In the genomic region with DNA sequence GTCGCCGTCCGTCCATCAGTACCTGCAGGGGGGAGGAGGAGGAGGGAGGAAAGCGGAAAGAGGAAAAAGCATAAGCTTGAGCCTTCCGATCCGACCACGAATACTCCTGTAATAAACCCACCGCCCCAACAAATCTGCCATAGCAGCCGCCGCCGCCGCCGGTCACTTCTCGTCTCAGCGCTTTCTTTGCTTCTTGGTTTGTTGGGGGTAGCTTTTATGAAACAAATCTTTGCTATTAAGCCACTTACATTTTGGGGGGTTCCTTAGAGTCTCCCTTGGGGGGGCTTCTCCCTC, we compare ENCODE assay signal across 8 cellular contexts. TPM values are rescaled to one million over a fixed set of nuclear protein-coding genes. Genes with fewer than 3 reads are reported as not detected.
DNase-seq lines count a peak whose midpoint lies in the region; ATAC-seq lines count a peak whose summit lies in the region.

No MANE protein-coding gene starts in this region.

- WGBS in trophoblast cell (ENCODE audit: extremely low coverage, insufficient coverage, insufficient read length): no CpG with 5 or more reads among the region's 15 CpGs

- peak overlapping the region; percentile 44 for H3K4me3 ChIP-seq in effector memory CD4-positive, alpha-beta T cell (ENCODE audit: insufficient read depth, low read depth, low read length, poor library complexity, severe bottlenecking)
- peak overlapping the region; percentile 75 for H3K4me3 ChIP-seq in trophoblast cell (ENCODE audit: low read depth, low read length)

- no peak overlapping the region for H3K23ac ChIP-seq in trophoblast cell (ENCODE audit: low read length)

- H3K14ac ChIP-seq in trophoblast cell (ENCODE audit: low read length): no peak overlapping the region

- H4K91ac ChIP-seq in trophoblast cell (ENCODE audit: low read depth, low read length): no peak overlapping the region

- H4K8ac ChIP-seq in trophoblast cell (ENCODE audit: low read depth, low read length): no peak overlapping the region

- no peak overlapping the region for H3K27ac ChIP-seq in effector memory CD4-positive, alpha-beta T cell (ENCODE audit: insufficient read depth, low read length, poor library complexity, severe bottlenecking)
- H3K27ac ChIP-seq in trophoblast cell (ENCODE audit: low read depth, low read length): no peak overlapping the region

- H3K79me1 ChIP-seq in trophoblast cell (ENCODE audit: low read length): no peaks in the 10 kb centered on the region

- H3K9ac ChIP-seq in trophoblast cell (ENCODE audit: low read length): no peak overlapping the region

- H2BK5ac ChIP-seq in trophoblast cell (ENCODE audit: low read depth, low read length, poor library complexity): no peak overlapping the region

- H3K36me3 ChIP-seq in effector memory CD4-positive, alpha-beta T cell (ENCODE audit: control insufficient read depth, insufficient read depth, low read length): no peaks in the 10 kb centered on the region
- no peaks in the 10 kb centered on the region for H3K36me3 ChIP-seq in trophoblast cell (ENCODE audit: control insufficient read depth in 1 of 2, insufficient read depth in 2 of 2, low read length in 2 of 2)

- no peaks in the 10 kb centered on the region for H3K79me2 ChIP-seq in trophoblast cell (ENCODE audit: control insufficient read depth, insufficient read depth, low read length, poor library complexity)

- peak; percentile 7 for ATAC-seq in GM18868 (IDR thresholded peaks at IDR 0.05; ENCODE audit: unreplicated experiment)
- peak; percentile 21 for ATAC-seq in HG03460 (IDR thresholded peaks at IDR 0.05; ENCODE audit: unreplicated experiment)
- no peak for ATAC-seq in HG03469 (IDR thresholded peaks at IDR 0.05; ENCODE audit: unreplicated experiment)
- ATAC-seq in GM18870 (IDR thresholded peaks at IDR 0.05; ENCODE audit: unreplicated experiment): no peak

- H4K12ac ChIP-seq in trophoblast cell (ENCODE audit: low read depth, low read length): no peak overlapping the region

- no peak overlapping the region for H3K18ac ChIP-seq in trophoblast cell (ENCODE audit: low read length)

- DNase-seq in effector memory CD4-positive, alpha-beta T cell: no peak
- DNase-seq in trophoblast cell (no peak), DMS114 treated with DMSO at 0.1 percent for 48 hours (lab: John Stamatoyannopoulos, UW; ENCODE audit: unreplicated experiment) (no peak), D341Med (ENCODE audit: low spot score) (no peak)

- no peaks in the 10 kb centered on the region for H3K27me3 ChIP-seq in effector memory CD4-positive, alpha-beta T cell (replicated peaks; ENCODE audit: control insufficient read depth, insufficient read depth, low read length, poor library complexity, severe bottlenecking)
- peaks cover 11% of the 10 kb centered on the region for H3K27me3 ChIP-seq in trophoblast cell (ENCODE audit: insufficient read depth, low read length)

- H2AK5ac ChIP-seq in trophoblast cell (ENCODE audit: low read length): no peak overlapping the region

- no peak overlapping the region for H2BK12ac ChIP-seq in trophoblast cell (ENCODE audit: low read length)

- peak overlapping the region; percentile 3 for H2AFZ ChIP-seq in trophoblast cell (ENCODE audit: insufficient read depth, low read length, poor library complexity)

- H3K4me1 ChIP-seq in effector memory CD4-positive, alpha-beta T cell (ENCODE audit: control insufficient read depth, insufficient read depth, low read length, poor library complexity, severe bottlenecking): no peaks in the 10 kb centered on the region
- H3K4me1 ChIP-seq in trophoblast cell (ENCODE audit: control insufficient read depth in 1 of 2, insufficient read depth in 2 of 2, low read length in 2 of 2): peaks cover 0 to 2% of the 10 kb centered on the region in 2 experiments

- no peaks in the 10 kb centered on the region for H3K9me3 ChIP-seq in effector memory CD4-positive, alpha-beta T cell (ENCODE audit: control insufficient read depth, low read length)
- no peaks in the 10 kb centered on the region for H3K9me3 ChIP-seq in trophoblast cell (ENCODE audit: insufficient read depth, low read depth, low read length)

- no peak overlapping the region for H3K4ac ChIP-seq in trophoblast cell (ENCODE audit: low read depth, low read length)

- H3K4me2 ChIP-seq in trophoblast cell (ENCODE audit: low read length): peak overlapping the region; percentile 98

- H2BK120ac ChIP-seq in trophoblast cell (ENCODE audit: insufficient read depth, low read length, poor library complexity): no peak overlapping the region

RNA-seq across cellular contexts. Expression of a gene that starts 0.3 kb away (rescaled TPM):
- polyA plus RNA-seq in trophoblast cell (2013): 0.01 and 0.03 TPM in 2 replicates

Comparison
In these comparisons a context has a peak if more than half of its experiments do, and no peak if none do; other contexts are left out.
1. ATAC-seq: peak in GM18868 (single experiment) and HG03460 (single experiment); none in HG03469 (single experiment) and GM18870 (single experiment).